ENCODE assay signal across 8 cellular contexts in the genomic region with DNA sequence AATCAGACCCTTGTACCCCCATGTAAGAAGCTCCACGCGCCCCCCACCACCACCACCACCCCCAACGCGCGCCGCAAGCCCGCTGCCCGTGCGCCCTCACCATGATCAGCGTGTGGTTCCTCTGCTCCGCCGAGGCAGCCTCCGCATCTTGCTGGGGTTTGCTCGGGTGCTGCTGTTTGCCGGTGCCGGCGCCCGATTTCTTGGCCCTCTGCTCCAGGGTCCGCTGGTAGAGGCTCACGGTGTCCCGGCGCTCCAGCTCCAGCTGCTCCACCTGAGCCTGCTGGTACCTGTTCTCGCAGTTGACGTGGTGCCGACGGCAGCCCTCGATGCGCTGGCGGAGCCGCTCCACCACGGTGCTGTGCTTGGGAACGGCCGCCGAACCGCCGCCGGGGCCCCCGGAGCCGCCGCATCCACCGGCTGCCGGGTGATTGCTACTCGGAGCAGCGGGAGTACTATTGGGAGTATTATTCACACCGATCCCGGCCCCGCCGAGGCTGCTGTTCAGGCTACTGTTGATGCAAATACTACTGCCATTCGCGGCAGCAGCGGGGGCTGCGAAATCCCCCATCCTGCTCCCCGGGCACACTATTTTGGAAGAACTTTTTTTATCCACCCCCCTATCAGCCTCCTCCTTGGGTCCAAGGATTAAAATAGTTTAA. TPM values are rescaled to one million over a fixed set of nuclear protein-coding genes. Genes with fewer than 3 reads are reported as not detected.
A peak's percentile ranks its signal among the peaks of the same experiment; 100 is the strongest.
DNase-seq lines count a peak whose midpoint lies in the region; ATAC-seq and TF ChIP-seq lines count a peak whose summit lies in the region.

No MANE protein-coding gene starts in this region.

- H3K9me3 Mint-ChIP-seq in activated T-cell treated with anti-CD3 and anti-CD28 coated beads, Interleukin-2, amount 50 U/mL, for 72 hours = no peaks in the 10 kb centered on the region

- peaks cover 31% of the 10 kb centered on the region for H3K27me3 Mint-ChIP-seq in activated T-cell treated with anti-CD3 and anti-CD28 coated beads, Interleukin-2, amount 50 U/mL, for 72 hours (ENCODE audit: low read depth)

- H3K4me1 Mint-ChIP-seq in activated T-cell treated with anti-CD3 and anti-CD28 coated beads, Interleukin-2, amount 50 U/mL, for 72 hours (ENCODE audit: low read depth) = peaks cover 55% of the 10 kb centered on the region

- H3K36me3 Mint-ChIP-seq in activated T-cell treated with anti-CD3 and anti-CD28 coated beads, Interleukin-2, amount 50 U/mL, for 72 hours (ENCODE audit: insufficient read depth in 2 of 2) = peaks cover 0 to 3% of the 10 kb centered on the region in 2 donors

- H3K27ac ChIP-seq in esophagus squamous epithelium = peak overlapping the region; percentile 94 to 99 (median 96)
- H3K27ac ChIP-seq in muscle layer of colon (ENCODE audit: low read depth, low read length) = peak overlapping the region; percentile 97

- WGBS in esophagus squamous epithelium, 2 donors = 0 to 2% methylated on average over 4 to 11 of the region's 53 CpGs

- DNase-seq in NCI-H510A (lab: John Stamatoyannopoulos, UW) (peak; percentile 50), esophagus squamous epithelium (lab: John Stamatoyannopoulos, UW) (no peak), middle frontal gyrus (ENCODE audit: extremely low spot score, low spot score) (no peak), HPDE6-E6E7 (ENCODE audit: extremely low spot score) (no peak)
- DNase-seq in activated T-cell treated with anti-CD3 and anti-CD28 coated beads, Interleukin-2, amount 50 U/mL, for 72 hours = peak; percentile 49 to 59
- DNase-seq in stimulated activated naive CD8-positive, alpha-beta T cell treated with anti-CD3 and anti-CD28 coated beads, Interleukin-15, Interleukin-2, amounts not matched to agents 100 U/mL and 50 U/mL, for 24 hours = peak; percentile 60

- H3K4me1 ChIP-seq in ES-I3 (ENCODE audit: insufficient read depth, low read length) (peaks cover 8% of the 10 kb centered on the region), esophagus squamous epithelium (peaks cover 0 to 36% (median 4%) of the 10 kb centered on the region in 3 donors), muscle layer of colon (ENCODE audit: insufficient read depth, low read length) (peaks cover 7% of the 10 kb centered on the region)

- no peak for ATAC-seq in activated T-cell treated with anti-CD3 and anti-CD28 coated beads, Interleukin-2, amount 50 U/mL, for 72 hours (replicated peaks in 1 of 2)
- no peak for ATAC-seq in stimulated activated naive CD8-positive, alpha-beta T cell treated with anti-CD3 and anti-CD28 coated beads, Interleukin-15, Interleukin-2, amounts not matched to agents 100 U/mL and 50 U/mL, for 24 hours

- no peaks in the 10 kb centered on the region for H3K9me3 ChIP-seq in ES-I3 (ENCODE audit: control insufficient read depth, insufficient read depth, low read length)
- no peaks in the 10 kb centered on the region for H3K9me3 ChIP-seq in esophagus squamous epithelium
- H3K9me3 ChIP-seq in muscle layer of colon (ENCODE audit: low read length) = no peaks in the 10 kb centered on the region

- intact Hi-C loops in esophagus squamous epithelium (cut with DNase I) = loop anchor here (5.0 kb wide), 2 partner anchors 99 to 101 kb away; no protein-coding TSS in a partner anchor

- peak in 1 of 4 donors; percentile 29 for TF ChIP-seq POLR2A in esophagus squamous epithelium (IDR thresholded peaks at IDR 0.05)

- H3K27ac Mint-ChIP-seq in activated T-cell treated with anti-CD3 and anti-CD28 coated beads, Interleukin-2, amount 50 U/mL, for 72 hours = peak overlapping the region; percentile 63

- H3K9ac ChIP-seq in ES-I3 (ENCODE audit: low read depth, low read length) = peak overlapping the region; percentile 94
- H3K9ac ChIP-seq in muscle layer of colon (ENCODE audit: low read length) = peak overlapping the region; percentile 64

- H3K27me3 ChIP-seq in esophagus squamous epithelium = no peaks in the 10 kb centered on the region
- no peaks in the 10 kb centered on the region for H3K27me3 ChIP-seq in muscle layer of colon (ENCODE audit: control insufficient read depth in 1 of 2, insufficient read depth in 2 of 2, low read length in 2 of 2)

- H3K36me3 ChIP-seq in ES-I3 (ENCODE audit: insufficient read depth, low read length) (no peaks in the 10 kb centered on the region), esophagus squamous epithelium (no peaks in the 10 kb centered on the region), muscle layer of colon (ENCODE audit: insufficient read depth, low read length) (no peaks in the 10 kb centered on the region)

- peak overlapping the region; percentile 95 to 99 for H3K4me3 Mint-ChIP-seq in activated T-cell treated with anti-CD3 and anti-CD28 coated beads, Interleukin-2, amount 50 U/mL, for 72 hours

- H3K4me3 ChIP-seq in esophagus squamous epithelium (peak overlapping the region; percentile 58 to 85 (median 80)), muscle layer of colon (ENCODE audit: low read depth in 1 of 2, low read length in 2 of 2) (peak overlapping the region; percentile 76 to 97)

- TF ChIP-seq CTCF in esophagus squamous epithelium (IDR thresholded peaks at IDR 0.05) = peak in 1 of 6 experiments; percentile 6

RNA-seq across cellular contexts. Expression of gene MAML3, which starts 1.1 kb away (rescaled TPM):
- 1 to 10 TPM; 5.3 to 5.5 TPM for total RNA-seq in activated T-cell treated with anti-CD3 and anti-CD28 coated beads, Interleukin-2, amount 50 U/mL, for 72 hours
- 10 to 100 TPM in 2 of 4 donors, 1 to 10 TPM in 2; 6.9 to 14.2 (median 8.9) TPM for total RNA-seq in esophagus squamous epithelium

Comparison
In these comparisons a context has a peak if more than half of its experiments do, and no peak if none do; other contexts are left out.
1. DNase-seq: peak in NCI-H510A (single experiment), activated T-cell treated with anti-CD3 and anti-CD28 coated beads, Interleukin-2, amount 50 U/mL, for 72 hours (2 of 2) and stimulated activated naive CD8-positive, alpha-beta T cell treated with anti-CD3 and anti-CD28 coated beads, Interleukin-15, Interleukin-2, amounts not matched to agents 100 U/mL and 50 U/mL, for 24 hours (single experiment); none in esophagus squamous epithelium (single experiment), middle frontal gyrus (single experiment) and HPDE6-E6E7 (single experiment).